3 cellular contexts compared by ENCODE assay signal in the genomic region with DNA sequence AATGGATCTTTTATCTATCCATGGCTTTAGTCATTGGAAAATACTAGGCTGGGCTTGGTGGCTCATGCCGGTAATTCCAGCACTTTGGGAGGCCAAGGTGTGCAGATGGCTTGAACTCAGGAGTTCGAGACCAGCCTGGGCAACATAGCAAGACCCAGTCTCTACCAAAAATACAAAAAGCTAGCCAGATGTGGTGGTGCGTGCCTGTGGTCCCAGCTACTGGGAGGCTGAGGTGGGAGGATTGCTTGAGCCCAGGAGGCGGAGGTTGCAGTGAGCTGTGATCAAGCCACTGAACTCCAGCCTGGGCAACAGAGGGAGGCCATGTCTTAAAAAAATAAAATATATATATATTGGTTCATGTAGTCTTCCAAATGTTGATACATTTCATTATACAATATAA. TPM values are rescaled to one million over a fixed set of nuclear protein-coding genes. Genes with fewer than 3 reads are reported as not detected.
"Had no signal": no experiment of that assay in that cellular context is flagged by ENCODE, and none has a peak within 500 bp of the region (broad histone marks: within the 10 kb centered on the region; RNA-seq: fewer than 3 reads in every experiment).

No MANE protein-coding gene starts in this region.

RNA-seq across cellular contexts. Expression of a gene that starts 37.5 kb away (rescaled TPM):
- total RNA-seq: HT-29, NCI-H460, SK-MEL-5 had no signal
